7 cellular contexts compared by ENCODE assay signal in the genomic region with DNA sequence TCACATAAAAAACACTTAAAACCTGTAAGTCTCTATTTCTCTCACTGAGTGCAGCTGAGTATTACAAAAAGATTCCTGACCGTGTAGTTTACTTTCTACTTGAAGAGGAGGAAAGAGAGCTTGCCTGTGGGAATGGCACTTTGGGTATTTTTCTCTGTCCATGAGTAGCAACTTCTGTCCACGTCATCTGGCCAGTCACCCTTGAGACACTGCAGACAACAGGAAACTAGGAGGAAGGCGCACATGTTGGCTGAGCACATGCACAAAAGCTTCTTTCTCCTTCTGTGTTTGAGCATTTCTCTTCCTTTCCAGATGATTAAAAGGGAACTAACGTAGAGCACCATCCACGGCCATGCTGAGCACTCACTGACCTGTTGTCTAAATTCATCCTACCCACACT. TPM values are rescaled to one million over a fixed set of nuclear protein-coding genes. Genes with fewer than 3 reads are reported as not detected.
DNase-seq lines count a peak whose midpoint lies in the region; ATAC-seq and TF ChIP-seq lines count a peak whose summit lies in the region.

No MANE protein-coding gene starts in this region.

- H3K9me3 Mint-ChIP-seq in stimulated activated memory B cell treated with anti-CD40 and anti-IgM and Interleukin-4, amounts not matched to agents 10 μg/mL and 1 μg/mL and 100 μg/mL, for 72 hours, result no peaks in the 10 kb centered on the region

- peak overlapping the region; percentile 97 for H3K4me3 Mint-ChIP-seq in stimulated activated memory B cell treated with anti-CD40 and anti-IgM and Interleukin-4, amounts not matched to agents 10 μg/mL and 1 μg/mL and 100 μg/mL, for 72 hours

- peaks cover 84% of the 10 kb centered on the region for H3K4me1 Mint-ChIP-seq in stimulated activated memory B cell treated with anti-CD40 and anti-IgM and Interleukin-4, amounts not matched to agents 10 μg/mL and 1 μg/mL and 100 μg/mL, for 72 hours

- DNase-seq in HL-60 (ENCODE audit: low read depth in 1 of 2, low spot score in 1 of 2) (peak in 1 of 2 experiments; percentile 54), NCI-H1930 (lab: John Stamatoyannopoulos, UW) (no peak)

- H3K27ac ChIP-seq in HL-60 (replicated peaks) (peak overlapping the region; percentile 58), VCaP (peak overlapping the region; percentile 82), gastroesophageal sphincter (peak overlapping the region in 2 of 4 donors; percentile 30 to 51)

- H3K27ac Mint-ChIP-seq in stimulated activated memory B cell treated with anti-CD40 and anti-IgM and Interleukin-4, amounts not matched to agents 10 μg/mL and 1 μg/mL and 100 μg/mL, for 72 hours, result peak overlapping the region; percentile 88

- H3K27me3 ChIP-seq in HL-60 (ENCODE audit: insufficient read depth, poor library complexity, severe bottlenecking) (no peaks in the 10 kb centered on the region), gastroesophageal sphincter (no peaks in the 10 kb centered on the region)

- no peak for TF ChIP-seq EP300 in gastroesophageal sphincter (IDR thresholded peaks at IDR 0.05)

- ATAC-seq in gastroesophageal sphincter (peak; percentile 32), HG03039 (IDR thresholded peaks at IDR 0.05; ENCODE audit: unreplicated experiment) (no peak), HG03159 (IDR thresholded peaks at IDR 0.05; ENCODE audit: unreplicated experiment) (no peak)
- ATAC-seq in stimulated activated memory B cell treated with anti-CD40 and anti-IgM and Interleukin-4, amounts not matched to agents 10 μg/mL and 1 μg/mL and 100 μg/mL, for 72 hours, result no peak

- H3K36me3 ChIP-seq in gastroesophageal sphincter, result peaks cover 0 to 84% of the 10 kb centered on the region in 2 donors

- TF ChIP-seq CTCF in HL-60 (IDR thresholded peaks at IDR 0.05; ENCODE audit: insufficient read depth, low read length), result no peak
- no peak for TF ChIP-seq CTCF in VCaP (conservative IDR thresholded peaks at IDR 0.05)
- no peak for TF ChIP-seq CTCF in gastroesophageal sphincter (IDR thresholded peaks at IDR 0.05)

- H3K4me1 ChIP-seq in gastroesophageal sphincter, result peaks cover 0 to 8% (median 0%) of the 10 kb centered on the region in 3 donors

- TF ChIP-seq POLR2A in gastroesophageal sphincter (IDR thresholded peaks at IDR 0.05), result no peak

- H3K27me3 Mint-ChIP-seq in stimulated activated memory B cell treated with anti-CD40 and anti-IgM and Interleukin-4, amounts not matched to agents 10 μg/mL and 1 μg/mL and 100 μg/mL, for 72 hours, result no peaks in the 10 kb centered on the region

- H3K9me3 ChIP-seq in gastroesophageal sphincter, result no peaks in the 10 kb centered on the region

- H3K36me3 Mint-ChIP-seq in stimulated activated memory B cell treated with anti-CD40 and anti-IgM and Interleukin-4, amounts not matched to agents 10 μg/mL and 1 μg/mL and 100 μg/mL, for 72 hours, result peaks cover 92% of the 10 kb centered on the region

- WGBS in gastroesophageal sphincter (ENCODE audit: low coverage in 1 of 2), 2 donors, result 45 to 70% methylated on average over 4 to 5 of the region's 5 CpGs

- no peak overlapping the region for H3K4me3 ChIP-seq in HL-60 (replicated peaks; ENCODE audit: insufficient read depth, low read length)
- no peak overlapping the region for H3K4me3 ChIP-seq in gastroesophageal sphincter

RNA-seq across cellular contexts. Expression of gene STARD5, which starts 19.7 kb away (rescaled TPM):
- 1 to 10 TPM; 1.3 to 6.7 (median 4.1) TPM for total RNA-seq in gastroesophageal sphincter
